In the genomic region with DNA sequence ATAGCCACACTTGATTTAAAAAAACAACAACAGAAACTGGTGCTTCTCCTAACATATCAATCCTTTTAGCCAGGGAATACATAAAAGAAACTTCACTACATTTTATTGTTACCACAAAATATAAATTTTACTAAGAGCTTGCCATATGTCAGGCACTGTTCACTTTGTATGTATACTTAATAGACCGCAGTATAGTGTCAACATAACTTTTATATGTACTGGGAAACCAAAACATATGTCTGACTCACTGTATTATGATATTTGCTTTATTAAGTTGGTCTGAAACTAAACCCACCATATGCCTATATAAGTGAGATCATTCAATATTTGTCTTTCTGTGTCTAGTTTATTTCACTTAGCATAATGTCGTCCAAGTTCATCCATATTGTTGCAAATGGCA, we compare ENCODE assay signal across 18 cellular contexts.
A peak's percentile ranks its signal among the peaks of the same experiment; 100 is the strongest.
DNase-seq lines count a peak whose midpoint lies in the region; ATAC-seq, FAIRE-seq and TF ChIP-seq lines count a peak whose summit lies in the region.
"Had no signal": no experiment of that assay in that cellular context is flagged by ENCODE, and none has a peak within 500 bp of the region (broad histone marks: within the 10 kb centered on the region; RNA-seq: fewer than 3 reads in every experiment).

No MANE protein-coding gene starts in this region.

- no peaks in the 10 kb centered on the region for H3K9me3 ChIP-seq in colonic mucosa
- H3K9me3 ChIP-seq: HAP-1 had no signal

- peak; percentile 62 for FAIRE-seq in islet of Langerhans (lab: Jason Lieb, UNC)
- FAIRE-seq: GM12892, GM19239, H1 had no signal

- ATAC-seq in GM18870 (IDR thresholded peaks at IDR 0.05; ENCODE audit: unreplicated experiment) = no peak

- no peaks in the 10 kb centered on the region for H3K4me1 ChIP-seq in colonic mucosa
- H3K4me1 ChIP-seq: BLaER1, HAP-1 had no signal

- no peaks in the 10 kb centered on the region for H3K27me3 ChIP-seq in colonic mucosa
- H3K27me3 ChIP-seq: BLaER1 had no signal

- no peak overlapping the region for H3K27ac ChIP-seq in colonic mucosa
- H3K27ac ChIP-seq: BLaER1, HL-60 had no signal

- TF ChIP-seq CTCF in colonic mucosa (IDR thresholded peaks at IDR 0.05) = no peak

- DNase-seq in NCI-H2171 treated with DMSO at 0.1 percent for 48 hours (lab: John Stamatoyannopoulos, UW) (peak; percentile 41), NCI-H2171 (lab: John Stamatoyannopoulos, UW) (no peak), NCI-H69 (lab: John Stamatoyannopoulos, UW) (peak; percentile 75), colonic mucosa (no peak), NCI-H1930 (lab: John Stamatoyannopoulos, UW) (no peak)
- DNase-seq: 8988T, AML-193, DND-41, GDM1, HFFc6 had no signal

- intact Hi-C loops in colonic mucosa (cut with DNase I) = no loop called here

- no peaks in the 10 kb centered on the region for H3K36me3 ChIP-seq in colonic mucosa
- H3K36me3 ChIP-seq: BLaER1, HAP-1 had no signal

- no peak overlapping the region for H3K4me3 ChIP-seq in colonic mucosa
- H3K4me3 ChIP-seq: BLaER1, HAP-1 had no signal

- H3K9ac ChIP-seq in colonic mucosa (ENCODE audit: low read depth in 2 of 2, low read length in 2 of 2) = no peak overlapping the region
- H3K9ac ChIP-seq: BLaER1 had no signal

Comparison
In these comparisons a context has a peak if more than half of its experiments do, and no peak if none do; other contexts are left out.
1. DNase-seq: peak in NCI-H2171 treated with DMSO at 0.1 percent for 48 hours (single experiment) and NCI-H69 (single experiment); none in NCI-H2171 (single experiment), colonic mucosa (single experiment) and NCI-H1930 (0 of 2).